ENCODE assay signal across 38 cellular contexts in genomic region chrX:112148397-112148796, GRCh38.
"Had no signal": no experiment of that assay in that cellular context is flagged by ENCODE, and none has a peak within 500 bp of the region (broad histone marks: within the 10 kb centered on the region; RNA-seq: fewer than 3 reads in every experiment).

No MANE protein-coding gene starts in this region.

- H3K9me3 Mint-ChIP-seq: activated naive CD4-positive, alpha-beta T cell treated with anti-CD3 and anti-CD28 coated beads, Interleukin-2, amount 10 ng/mL, durations not matched to agents 7 days and 5 days; activated naive CD4-positive, alpha-beta T cell treated with anti-CD3 and anti-CD28 coated beads, Interleukin-2, amount 50 U/mL, for 24 hours; activated naive CD8-positive, alpha-beta T cell treated with anti-CD3 and anti-CD28 coated beads for 36 hours; activated naive CD8-positive, alpha-beta T cell treated with anti-CD3 and anti-CD28 coated beads, Interleukin-2, amount 10 ng/mL, durations not matched to agents 7 days and 5 days; activated naive CD8-positive, alpha-beta T cell treated with anti-CD3 and anti-CD28 coated beads, Interleukin-2, amount 50 U/mL, for 24 hours; activated T-cell treated with anti-CD3 and anti-CD28 coated beads, Interleukin-2, amount 50 U/mL, for 24 hours; activated T-cell treated with anti-CD3 and anti-CD28 coated beads, Interleukin-2, amount 50 U/mL, for 4 hours; activated T-cell treated with anti-CD3 and anti-CD28 coated beads, Interleukin-2, amount 50 U/mL, for 72 hours; activated T-helper 1 cell treated with anti-CD3 and anti-CD28 coated beads, Interleukin-12 subunit alpha, Interleukin-12 subunit beta, Interleukin-2, Interleukin-4 antibody, amounts not matched to agents 30 ng/mL and 10 ng/mL and 1 ng/mL, durations not matched to agents 14 hours and 24 hours and 36 hours; activated T-helper 2 cell treated with anti-CD3 and anti-CD28 coated beads, Interferon-gamma antibody, Interleukin-2, Interleukin-4, amounts not matched to agents 10 μg/mL and 5 μg/mL and 100 μg/mL, durations not matched to agents 14 hours and 24 hours and 36 hours had no signal

- H3K4me1 ChIP-seq: adrenal gland, ascending aorta, body of pancreas, breast epithelium had no signal

- H3K4me1 Mint-ChIP-seq: activated naive CD4-positive, alpha-beta T cell treated with anti-CD3 and anti-CD28 coated beads, Interleukin-2, amount 10 ng/mL, durations not matched to agents 7 days and 5 days; activated naive CD4-positive, alpha-beta T cell treated with anti-CD3 and anti-CD28 coated beads, Interleukin-2, amount 50 U/mL, for 24 hours; activated naive CD8-positive, alpha-beta T cell treated with anti-CD3 and anti-CD28 coated beads for 36 hours; activated naive CD8-positive, alpha-beta T cell treated with anti-CD3 and anti-CD28 coated beads, Interleukin-2, amount 10 ng/mL, durations not matched to agents 7 days and 5 days; activated naive CD8-positive, alpha-beta T cell treated with anti-CD3 and anti-CD28 coated beads, Interleukin-2, amount 50 U/mL, for 24 hours; activated T-helper 17 cell treated with anti-CD3 and anti-CD28 coated beads, Interleukin-2, amount 50 U/mL, for 72 hours; central memory CD8-positive, alpha-beta T cell had no signal

- DNase-seq: activated effector memory CD4-positive, alpha-beta T cell treated with anti-CD3 and anti-CD28 coated beads, Interleukin-2, amount 50 U/mL, for 16 hours; activated effector memory CD4-positive, alpha-beta T cell treated with Interleukin-2 at 50 U/mL for 16 hours; activated gamma-delta T cell; activated gamma-delta T cell treated with Interleukin-2 at 50 U/mL for 16 hours; activated naive CD4-positive, alpha-beta T cell; activated naive CD4-positive, alpha-beta T cell treated with anti-CD3 and anti-CD28 coated beads for 36 hours; activated naive CD4-positive, alpha-beta T cell treated with anti-CD3 and anti-CD28 coated beads, Interleukin-2, amount 10 ng/mL, durations not matched to agents 7 days and 5 days; activated naive CD4-positive, alpha-beta T cell treated with anti-CD3 and anti-CD28 coated beads, Interleukin-2, amount 50 U/mL, for 16 hours; activated naive CD4-positive, alpha-beta T cell treated with Interleukin-2 at 50 U/mL for 16 hours; activated naive CD8-positive, alpha-beta T cell treated with anti-CD3 and anti-CD28 coated beads for 36 hours; activated naive CD8-positive, alpha-beta T cell treated with anti-CD3 and anti-CD28 coated beads, Interleukin-2, amount 10 ng/mL, durations not matched to agents 7 days and 5 days; activated naive CD8-positive, alpha-beta T cell treated with anti-CD3 and anti-CD28 coated beads, Interleukin-2, amount 50 U/mL, for 24 hours; activated T-cell treated with anti-CD3 and anti-CD28 coated beads, Interleukin-2, amount 50 U/mL, for 24 hours; activated T-cell treated with anti-CD3 and anti-CD28 coated beads, Interleukin-2, amount 50 U/mL, for 4 hours; activated T-cell treated with anti-CD3 and anti-CD28 coated beads, Interleukin-2, amount 50 U/mL, for 48 hours; activated T-cell treated with anti-CD3 and anti-CD28 coated beads, Interleukin-2, amount 50 U/mL, for 72 hours; adrenal gland; amniotic stem cell; amygdala; anterior cingulate cortex; aorta; body of pancreas; brain microvascular endothelial cell; caudate nucleus; central memory CD4-positive, alpha-beta T cell; cerebellar nuclear complex had no signal

- H3K4me3 ChIP-seq: adrenal gland, ascending aorta, body of pancreas, breast epithelium, cardiac muscle cell had no signal

- ATAC-seq: activated naive CD4-positive, alpha-beta T cell treated with anti-CD3 and anti-CD28 coated beads, Interleukin-2, amount 50 U/mL, for 72 hours; activated naive CD8-positive, alpha-beta T cell treated with anti-CD3 and anti-CD28 coated beads, Interleukin-2, amount 50 U/mL, for 24 hours; activated T-cell treated with anti-CD3 and anti-CD28 coated beads, Interleukin-2, amount 50 U/mL, for 4 hours; activated T-cell treated with anti-CD3 and anti-CD28 coated beads, Interleukin-2, amount 50 U/mL, for 72 hours; activated T-helper 17 cell treated with anti-CD3 and anti-CD28 coated beads, Interleukin-2, amount 50 U/mL, for 72 hours; body of pancreas had no signal

- H3K27me3 Mint-ChIP-seq: activated naive CD4-positive, alpha-beta T cell treated with anti-CD3 and anti-CD28 coated beads, Interleukin-2, amount 10 ng/mL, durations not matched to agents 7 days and 5 days; activated naive CD4-positive, alpha-beta T cell treated with anti-CD3 and anti-CD28 coated beads, Interleukin-2, amount 50 U/mL, for 24 hours; activated naive CD8-positive, alpha-beta T cell; activated naive CD8-positive, alpha-beta T cell treated with anti-CD3 and anti-CD28 coated beads for 36 hours; activated naive CD8-positive, alpha-beta T cell treated with anti-CD3 and anti-CD28 coated beads, Interleukin-2, amount 10 ng/mL, durations not matched to agents 7 days and 5 days; activated naive CD8-positive, alpha-beta T cell treated with anti-CD3 and anti-CD28 coated beads, Interleukin-2, amount 50 U/mL, for 24 hours; activated T-helper 17 cell treated with anti-CD3 and anti-CD28 coated beads, Interleukin-2, amount 50 U/mL, for 72 hours; central memory CD8-positive, alpha-beta T cell had no signal

- H3K9me3 ChIP-seq: adrenal gland, ascending aorta, body of pancreas, breast epithelium had no signal

- H3K27ac Mint-ChIP-seq: activated naive CD4-positive, alpha-beta T cell treated with anti-CD3 and anti-CD28 coated beads for 36 hours; activated naive CD4-positive, alpha-beta T cell treated with anti-CD3 and anti-CD28 coated beads, Interleukin-2, amount 10 ng/mL, durations not matched to agents 7 days and 5 days; activated naive CD4-positive, alpha-beta T cell treated with anti-CD3 and anti-CD28 coated beads, Interleukin-2, amount 50 U/mL, for 24 hours; activated naive CD4-positive, alpha-beta T cell treated with anti-CD3 and anti-CD28 coated beads, Interleukin-2, amount 50 U/mL, for 72 hours; activated naive CD8-positive, alpha-beta T cell; activated naive CD8-positive, alpha-beta T cell treated with anti-CD3 and anti-CD28 coated beads for 36 hours; activated naive CD8-positive, alpha-beta T cell treated with anti-CD3 and anti-CD28 coated beads, Interleukin-2, amount 10 ng/mL, durations not matched to agents 7 days and 5 days; activated naive CD8-positive, alpha-beta T cell treated with anti-CD3 and anti-CD28 coated beads, Interleukin-2, amount 50 U/mL, for 24 hours; activated T-cell treated with anti-CD3 and anti-CD28 coated beads, Interleukin-2, amount 50 U/mL, for 24 hours; activated T-cell treated with anti-CD3 and anti-CD28 coated beads, Interleukin-2, amount 50 U/mL, for 72 hours; activated T-helper 1 cell treated with anti-CD3 and anti-CD28 coated beads, Interleukin-12 subunit alpha, Interleukin-12 subunit beta, Interleukin-2, Interleukin-4 antibody, amounts not matched to agents 30 ng/mL and 10 ng/mL and 1 ng/mL, durations not matched to agents 14 hours and 24 hours and 36 hours; activated T-helper 17 cell treated with anti-CD3 and anti-CD28 coated beads, Interleukin-2, amount 50 U/mL, for 72 hours; activated T-helper 2 cell treated with anti-CD3 and anti-CD28 coated beads, Interferon-gamma antibody, Interleukin-2, Interleukin-4, amounts not matched to agents 10 μg/mL and 5 μg/mL and 100 μg/mL, durations not matched to agents 14 hours and 24 hours and 36 hours; brain had no signal

- H3K36me3 ChIP-seq: adrenal gland, ascending aorta, brain microvascular endothelial cell, breast epithelium, cardiac muscle cell had no signal

- H3K27ac ChIP-seq: adrenal gland, ascending aorta, body of pancreas, brain microvascular endothelial cell, breast epithelium, cardiac muscle cell had no signal

- H3K36me3 Mint-ChIP-seq: activated naive CD4-positive, alpha-beta T cell treated with anti-CD3 and anti-CD28 coated beads, Interleukin-2, amount 10 ng/mL, durations not matched to agents 7 days and 5 days; activated naive CD4-positive, alpha-beta T cell treated with anti-CD3 and anti-CD28 coated beads, Interleukin-2, amount 50 U/mL, for 24 hours; activated naive CD4-positive, alpha-beta T cell treated with anti-CD3 and anti-CD28 coated beads, Interleukin-2, amount 50 U/mL, for 72 hours; activated naive CD8-positive, alpha-beta T cell; activated naive CD8-positive, alpha-beta T cell treated with anti-CD3 and anti-CD28 coated beads for 36 hours; activated naive CD8-positive, alpha-beta T cell treated with anti-CD3 and anti-CD28 coated beads, Interleukin-2, amount 10 ng/mL, durations not matched to agents 7 days and 5 days; brain had no signal

- H3K27me3 ChIP-seq: adrenal gland, ascending aorta, body of pancreas, brain microvascular endothelial cell, cardiac muscle cell had no signal

- H3K4me3 Mint-ChIP-seq: activated naive CD4-positive, alpha-beta T cell treated with anti-CD3 and anti-CD28 coated beads for 36 hours; activated naive CD4-positive, alpha-beta T cell treated with anti-CD3 and anti-CD28 coated beads, Interleukin-2, amount 10 ng/mL, durations not matched to agents 7 days and 5 days; activated naive CD4-positive, alpha-beta T cell treated with anti-CD3 and anti-CD28 coated beads, Interleukin-2, amount 50 U/mL, for 24 hours; activated naive CD8-positive, alpha-beta T cell; activated naive CD8-positive, alpha-beta T cell treated with anti-CD3 and anti-CD28 coated beads for 36 hours; activated naive CD8-positive, alpha-beta T cell treated with anti-CD3 and anti-CD28 coated beads, Interleukin-2, amount 10 ng/mL, durations not matched to agents 7 days and 5 days; activated naive CD8-positive, alpha-beta T cell treated with anti-CD3 and anti-CD28 coated beads, Interleukin-2, amount 50 U/mL, for 24 hours; activated T-cell treated with anti-CD3 and anti-CD28 coated beads, Interleukin-2, amount 50 U/mL, for 24 hours; activated T-cell treated with anti-CD3 and anti-CD28 coated beads, Interleukin-2, amount 50 U/mL, for 4 hours; activated T-cell treated with anti-CD3 and anti-CD28 coated beads, Interleukin-2, amount 50 U/mL, for 72 hours; activated T-helper 1 cell treated with anti-CD3 and anti-CD28 coated beads, Interleukin-12 subunit alpha, Interleukin-12 subunit beta, Interleukin-2, Interleukin-4 antibody, amounts not matched to agents 30 ng/mL and 10 ng/mL and 1 ng/mL, durations not matched to agents 14 hours and 24 hours and 36 hours; activated T-helper 17 cell treated with anti-CD3 and anti-CD28 coated beads, Interleukin-2, amount 50 U/mL, for 72 hours; brain; central memory CD8-positive, alpha-beta T cell had no signal

- FAIRE-seq: bronchial epithelial cell had no signal
